ENCODE assay signal across 31 cellular contexts in the genomic region with DNA sequence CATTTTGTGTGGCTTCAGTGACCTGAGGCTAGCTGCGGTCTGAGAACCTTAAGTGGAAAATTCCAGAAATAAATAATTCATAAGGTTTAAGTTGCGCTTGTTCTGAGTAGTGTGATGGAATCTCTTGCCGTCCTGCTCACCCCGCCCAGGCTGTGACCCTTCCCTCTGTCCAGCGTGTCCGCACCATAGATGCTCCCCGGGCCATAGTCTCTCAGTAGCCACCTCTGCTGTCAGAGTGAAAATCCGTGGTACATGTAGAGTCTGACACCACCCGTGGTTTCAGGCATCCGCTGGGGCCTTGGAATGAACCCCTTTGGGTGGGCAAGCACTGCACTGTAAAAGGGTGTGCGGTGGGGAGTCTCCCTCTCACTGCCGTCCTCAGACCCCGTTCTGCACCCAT. TPM values are rescaled to one million over a fixed set of nuclear protein-coding genes. Genes with fewer than 3 reads are reported as not detected.
DNase-seq lines count a peak whose midpoint lies in the region; ATAC-seq, FAIRE-seq and TF ChIP-seq lines count a peak whose summit lies in the region.
"Had no signal": no experiment of that assay in that cellular context is flagged by ENCODE, and none has a peak within 500 bp of the region (broad histone marks: within the 10 kb centered on the region; RNA-seq: fewer than 3 reads in every experiment).

No MANE protein-coding gene starts in this region.

- H4K8ac ChIP-seq in H1 (ENCODE audit: extremely low read depth, insufficient read depth, low read length) = no peak overlapping the region; the same call in 1 of the 2 replicates

- no peak for TF ChIP-seq EP300 in H1 (IDR thresholded peaks at IDR 0.05; ENCODE audit: borderline replicate concordance in 1 of 2, low read depth in 2 of 2, low read length in 2 of 2)

- POLR2A ChIA-PET in H1 (lab: Charles Lee; ENCODE audit: partially characterized antibody) = no interaction called here

- no peak overlapping the region for H3K18ac ChIP-seq in H1 (ENCODE audit: extremely low read depth, low read length)

- no peak overlapping the region for H3K56ac ChIP-seq in H1 (replicated peaks; ENCODE audit: insufficient read length, low read depth, low read length)

- H2AK5ac ChIP-seq in H1 (ENCODE audit: low read depth, low read length) = no peak overlapping the region

- no peak overlapping the region for H2BK5ac ChIP-seq in H1 (ENCODE audit: low read depth, low read length)

- H3K4me2 ChIP-seq in H1 (ENCODE audit: insufficient read depth in 1 of 2, low read depth in 2 of 2, low read length in 2 of 2) (no peak overlapping the region), neural progenitor cell (no peak overlapping the region)
- H3K4me2 ChIP-seq: BLaER1 had no signal

- no peaks in the 10 kb centered on the region for H3K79me2 ChIP-seq in H1 (ENCODE audit: control insufficient read depth in 1 of 2, insufficient read depth in 2 of 2, low read length in 2 of 2)
- H3K79me2 ChIP-seq in neural progenitor cell (ENCODE audit: low read depth) = no peaks in the 10 kb centered on the region

- no peaks in the 10 kb centered on the region for H3K79me1 ChIP-seq in H1 (ENCODE audit: low read depth, low read length)

- H3K9me3 ChIP-seq in H1 (ENCODE audit: insufficient read depth in 2 of 2, low read depth in 1 of 2, low read length in 1 of 2) (peaks cover 3% of the 10 kb centered on the region in 2 experiments; a peak in 2 of 4 replicates), neural progenitor cell (ENCODE audit: low read depth) (no peaks in the 10 kb centered on the region)
- H3K9me3 ChIP-seq: BE2C, BLaER1 had no signal

- no peaks in the 10 kb centered on the region for H4K20me1 ChIP-seq in H1 (replicated peaks in 1 of 2; ENCODE audit: control insufficient read depth in 1 of 2, insufficient read depth in 2 of 2, low read length in 2 of 2)
- H4K20me1 ChIP-seq in neural progenitor cell (ENCODE audit: low read depth) = no peaks in the 10 kb centered on the region
- H4K20me1 ChIP-seq: BLaER1 had no signal

- H3F3A ChIP-seq in neural progenitor cell (ENCODE audit: low read depth) = no peaks in the 10 kb centered on the region

- H4K5ac ChIP-seq in H1 (ENCODE audit: insufficient read length, low read depth, low read length) = no peak overlapping the region

- no peak for TF ChIP-seq POLR2A in H1 (IDR thresholded peaks at IDR 0.05; ENCODE audit: control extremely low read depth in 1 of 2, low read depth in 2 of 2, low read length in 2 of 2)

- CTCF ChIA-PET in H1 (lab: Charles Lee; ENCODE audit: partially characterized antibody) = interaction anchor here (1.3 kb wide), 1 partner anchor 26 kb away, joined by 4 read pairs; no protein-coding TSS in a partner anchor

- H2BK15ac ChIP-seq in H1 (ENCODE audit: low read length) = 0 out of 2 replicates have a peak overlapping the region, but pooled peaks have one; percentile 65

- H3K23ac ChIP-seq in H1 (ENCODE audit: insufficient read length) = no peak overlapping the region

- H4K91ac ChIP-seq in H1 (replicated peaks; ENCODE audit: insufficient read length, low read length) = no peak overlapping the region

- no peaks in the 10 kb centered on the region for H3K36me3 ChIP-seq in H1 (ENCODE audit: control insufficient read depth in 2 of 4, insufficient read depth in 4 of 4, low read length in 3 of 4)
- no peaks in the 10 kb centered on the region for H3K36me3 ChIP-seq in neural progenitor cell
- H3K36me3 ChIP-seq: BE2C, BLaER1 had no signal

- TF ChIP-seq RAD21 in H1 (IDR thresholded peaks at IDR 0.05 in 1 of 2, conservative IDR thresholded peaks at IDR 0.05 in 1 of 2; ENCODE audit: low read depth in 2 of 2, low read length in 2 of 2) = no peak

- H3K27me3 Mint-ChIP-seq in neural progenitor cell (ENCODE audit: insufficient read depth, low read depth) = peaks cover 11% of the 10 kb centered on the region
- peaks cover 4% of the 10 kb centered on the region for H3K27me3 Mint-ChIP-seq in glutamatergic neuron (ENCODE audit: unreplicated experiment)
- H3K27me3 Mint-ChIP-seq: CD4-positive, CD25-positive, alpha-beta regulatory T cell had no signal

- H2AFZ ChIP-seq in H1 (ENCODE audit: low read length) (no peak overlapping the region), neural progenitor cell (replicated peaks) (no peak overlapping the region)

- H3K27ac Mint-ChIP-seq in neural progenitor cell = peak overlapping the region; percentile 64
- no peak overlapping the region for H3K27ac Mint-ChIP-seq in glutamatergic neuron (ENCODE audit: unreplicated experiment)
- H3K27ac Mint-ChIP-seq: CD14-positive monocyte; CD4-positive, alpha-beta memory T cell; CD8-positive, alpha-beta memory T cell had no signal

- H3K36me3 Mint-ChIP-seq in neural progenitor cell = no peaks in the 10 kb centered on the region
- H3K36me3 Mint-ChIP-seq in glutamatergic neuron (ENCODE audit: unreplicated experiment) = peaks cover 10% of the 10 kb centered on the region
- H3K36me3 Mint-ChIP-seq: CD14-positive monocyte; CD4-positive, alpha-beta memory T cell; CD4-positive, CD25-positive, alpha-beta regulatory T cell; CD8-positive, alpha-beta memory T cell had no signal

- no peak for ATAC-seq in left colon
- ATAC-seq: GM12878 had no signal

- H3K4me3 Mint-ChIP-seq in neural progenitor cell (no peak overlapping the region), glutamatergic neuron (ENCODE audit: unreplicated experiment) (no peak overlapping the region)
- H3K4me3 Mint-ChIP-seq: CD14-positive monocyte; CD4-positive, alpha-beta memory T cell; CD4-positive, CD25-positive, alpha-beta regulatory T cell; CD8-positive, alpha-beta memory T cell had no signal

- 77% methylated on average over 13 of the region's 13 CpGs; no CpG with 5 or more reads in 1 of the 2 experiments for WGBS in H1 (ENCODE audit: extremely low coverage in 1 of 2, insufficient coverage in 1 of 2, insufficient read length in 1 of 2, insufficient replicate concordance in 2 of 2, low coverage in 1 of 2, low lambda C conversion rate in 2 of 2, missing lambda C conversion rate in 1 of 2), 2 experiments

- DNase-seq in coronary artery (ENCODE audit: low spot score) (peak; percentile 26), H1 (ENCODE audit: low read depth in 1 of 2, low spot score in 2 of 2) (no peak), neural progenitor cell (ENCODE audit: low spot score) (no peak), left colon (no peak), glutamatergic neuron (no peak), NCI-H128 (lab: John Stamatoyannopoulos, UW; ENCODE audit: unreplicated experiment) (no peak)
- DNase-seq: 8988T; ACHN; BE2C; C1 segment of cervical spinal cord; CD4-positive, alpha-beta memory T cell; CD4-positive, CD25-positive, alpha-beta regulatory T cell; CD8-positive, alpha-beta memory T cell; COR-L47; DMS 273 treated with DMSO at 0.1 percent for 48 hours; DMS153; DMS53; DMS79; DND-41; EL; GDM1 had no signal

- H3K27ac ChIP-seq in coronary artery (no peak overlapping the region), H1 (ENCODE audit: low read depth, low read length) (no peak overlapping the region), neural progenitor cell (no peak overlapping the region)
- H3K27ac ChIP-seq: BLaER1 had no signal

- H2BK20ac ChIP-seq in H1 (ENCODE audit: low read length) = no peak overlapping the region; the same call in 1 of the 2 replicates

- H2BK12ac ChIP-seq in H1 (ENCODE audit: low read depth, low read length) = no peak overlapping the region

- H3K4me1 Mint-ChIP-seq in neural progenitor cell = peaks cover 7% of the 10 kb centered on the region
- peaks cover 5% of the 10 kb centered on the region for H3K4me1 Mint-ChIP-seq in glutamatergic neuron (ENCODE audit: low read depth, unreplicated experiment)
- H3K4me1 Mint-ChIP-seq: CD4-positive, alpha-beta memory T cell; CD4-positive, CD25-positive, alpha-beta regulatory T cell; CD8-positive, alpha-beta memory T cell had no signal

- H3K27me3 ChIP-seq in H1 (replicated peaks in 1 of 4; ENCODE audit: control insufficient read depth in 3 of 4, extremely low read depth in 1 of 4, insufficient read depth in 3 of 4, low read length in 3 of 4) (peaks cover 0 to 2% (median 0%) of the 10 kb centered on the region in 4 experiments; a peak in 2 of 7 replicates), neural progenitor cell (no peaks in the 10 kb centered on the region)
- H3K27me3 ChIP-seq: BE2C, BLaER1 had no signal

- H2BK120ac ChIP-seq in H1 (replicated peaks; ENCODE audit: low read depth, low read length) = no peak overlapping the region

- H3K4ac ChIP-seq in H1 (replicated peaks; ENCODE audit: insufficient read length, low read depth, low read length) = no peak overlapping the region

- no peak overlapping the region for H3K9ac ChIP-seq in H1 (replicated peaks in 1 of 4; ENCODE audit: extremely low read depth in 1 of 4, low read depth in 3 of 4, low read length in 3 of 4)
- H3K9ac ChIP-seq in neural progenitor cell = no peak overlapping the region
- H3K9ac ChIP-seq: BLaER1 had no signal

- FAIRE-seq in H1 (lab: Jason Lieb, UNC) = no peak
- FAIRE-seq: A204.1, GM12878, GM12892, GM19239 had no signal

- TF ChIP-seq CTCF in coronary artery (IDR thresholded peaks at IDR 0.05) (no peak), H1 (IDR thresholded peaks at IDR 0.05; ENCODE audit: control extremely low read depth in 1 of 3, insufficient read depth in 1 of 3, low read depth in 1 of 3, low read length in 3 of 3) (no peak), neural progenitor cell (IDR thresholded peaks at IDR 0.05) (no peak), glutamatergic neuron (IDR thresholded peaks at IDR 0.05; ENCODE audit: partially characterized antibody, unreplicated experiment) (no peak)

- no peaks in the 10 kb centered on the region for H3K9me3 Mint-ChIP-seq in neural progenitor cell
- H3K9me3 Mint-ChIP-seq in glutamatergic neuron (ENCODE audit: unreplicated experiment) = peaks cover 3% of the 10 kb centered on the region
- H3K9me3 Mint-ChIP-seq: CD4-positive, alpha-beta memory T cell; CD4-positive, CD25-positive, alpha-beta regulatory T cell; CD8-positive, alpha-beta memory T cell had no signal

- H3K23me2 ChIP-seq in H1 (ENCODE audit: low read depth, low read length) = 0 out of 2 replicates have a peak, but pooled peaks cover 1% of the 10 kb centered on the region

- H3K14ac ChIP-seq in H1 (ENCODE audit: insufficient read length) = no peak overlapping the region

- H3K4me1 ChIP-seq in H1 (replicated peaks in 1 of 4; ENCODE audit: control insufficient read depth in 3 of 4, insufficient read depth in 4 of 4, low read length in 3 of 4) = peaks cover 0 to 24% (median 9%) of the 10 kb centered on the region in 4 experiments; a peak in 6 of 7 replicates
- no peaks in the 10 kb centered on the region for H3K4me1 ChIP-seq in neural progenitor cell
- H3K4me1 ChIP-seq: BE2C had no signal

- H3K4me3 ChIP-seq in coronary artery = no peak overlapping the region
- H3K4me3 ChIP-seq in H1 (ENCODE audit: extremely low read depth in 1 of 4, insufficient read depth in 2 of 4, low read depth in 3 of 4, low read length in 4 of 4) = no peak overlapping the region
- H3K4me3 ChIP-seq in neural progenitor cell = no peak overlapping the region
- H3K4me3 ChIP-seq: BLaER1, GM12878 had no signal

- intact Hi-C loops in left colon (cut with DNase I, micrococcal nuclease) = no loop called here

RNA-seq across cellular contexts. Expression of gene UNC93A, which starts 11.7 kb away (rescaled TPM):
- not detected in 2 replicates for total RNA-seq in H1 (2021; fragmentation: NEBNext Ultra II Directional; extraction: Animal tissue kit (Norgen Biotek cat#: 25700))
- 0.31 and 0.39 TPM in 2 replicates for polyA plus RNA-seq in H1 (2011; rRNA removed)
- 0.67 TPM for polyA plus RNA-seq in H1 (2011; cell fraction: cytosol; rRNA removed)
- 0.47 TPM for polyA plus RNA-seq in H1 (2011; cell fraction: nucleus; rRNA removed)
- 0.16 to 0.58 TPM (median 0.23 TPM) in 4 replicates for polyA plus RNA-seq in H1 (2012, experiment 1 of 2)
- 0.20 TPM for polyA plus RNA-seq in H1 (2012, experiment 2 of 2)
- polyA plus RNA-seq in H1 (2013, experiment 1 of 2) = 0.12 TPM
- polyA plus RNA-seq in H1 (2013, experiment 2 of 2) = 0.07 TPM
- polyA minus RNA-seq in H1 (2011; rRNA and poly(A)+ RNA removed) = not detected in 2 replicates
- polyA minus RNA-seq in H1 (2011; cell fraction: cytosol; rRNA and poly(A)+ RNA removed) = not detected
- not detected for polyA minus RNA-seq in H1 (2011; cell fraction: nucleus; rRNA and poly(A)+ RNA removed)
- total RNA-seq in neural progenitor cell (ENCODE audit: low replicate concordance) (0.28 TPM in 1 of 2 replicates, not detected in the other), left colon (under 1 TPM in 1 of 2 donors, not detected in 1; 0.39 TPM), glutamatergic neuron (ENCODE audit: unreplicated experiment) (not detected)
- total RNA-seq: A673; CD4-positive, alpha-beta memory T cell; CD4-positive, CD25-positive, alpha-beta regulatory T cell; CD8-positive, alpha-beta memory T cell; Daoy; G401; GM12878 had no signal
- polyA plus RNA-seq: AG04450; CD14-positive monocyte; CD4-positive, alpha-beta memory T cell; CD4-positive, CD25-positive, alpha-beta regulatory T cell; CD8-positive, alpha-beta memory T cell had no signal

RNA-seq across cellular contexts. Expression of gene TTLL2, which starts 22.1 kb away (rescaled TPM):
- total RNA-seq in H1 (2021; fragmentation: NEBNext Ultra II Directional; extraction: Animal tissue kit (Norgen Biotek cat#: 25700)) = not detected in 2 replicates
- polyA plus RNA-seq in H1 (2011; rRNA removed) = not detected in 2 replicates
- not detected for polyA plus RNA-seq in H1 (2011; cell fraction: cytosol; rRNA removed)
- polyA plus RNA-seq in H1 (2011; cell fraction: nucleus; rRNA removed) = not detected
- polyA plus RNA-seq in H1 (2012, experiment 1 of 2) = 0.31 to 0.41 TPM (median 0.38 TPM) in 4 replicates
- polyA plus RNA-seq in H1 (2012, experiment 2 of 2) = not detected
- not detected for polyA plus RNA-seq in H1 (2013, experiment 1 of 2)
- not detected for polyA plus RNA-seq in H1 (2013, experiment 2 of 2)
- polyA minus RNA-seq in H1 (2011; rRNA and poly(A)+ RNA removed) = not detected in 2 replicates
- not detected for polyA minus RNA-seq in H1 (2011; cell fraction: cytosol; rRNA and poly(A)+ RNA removed)
- polyA minus RNA-seq in H1 (2011; cell fraction: nucleus; rRNA and poly(A)+ RNA removed) = not detected
- not detected in 2 replicates for total RNA-seq in neural progenitor cell (ENCODE audit: low replicate concordance)
- not detected for total RNA-seq in left colon
- total RNA-seq in glutamatergic neuron (ENCODE audit: unreplicated experiment) = not detected
- total RNA-seq: A673; CD4-positive, alpha-beta memory T cell; CD4-positive, CD25-positive, alpha-beta regulatory T cell; CD8-positive, alpha-beta memory T cell; Daoy; G401; GM12878 had no signal
- polyA plus RNA-seq: AG04450; CD14-positive monocyte; CD4-positive, CD25-positive, alpha-beta regulatory T cell; CD8-positive, alpha-beta memory T cell; GM12878 had no signal
